1 cellular context compared by ENCODE assay signal in genomic region chr5:69492391-69493234, GRCh38.
A peak's percentile ranks its signal among the peaks of the same experiment; 100 is the strongest.
TF ChIP-seq lines count a peak whose summit lies in the region.

Gene OCLN, plus strand, starts transcription at chr5:69492790. Its CDS starts 11,455 bp downstream, at chr5:69504245.

TF ChIP-seq in HepG2, 621 proteins besides CTCF, POLR2A, EP300 and RAD21 (continued from another document and continues in another):
- TF ChIP-seq, protein P1, sequence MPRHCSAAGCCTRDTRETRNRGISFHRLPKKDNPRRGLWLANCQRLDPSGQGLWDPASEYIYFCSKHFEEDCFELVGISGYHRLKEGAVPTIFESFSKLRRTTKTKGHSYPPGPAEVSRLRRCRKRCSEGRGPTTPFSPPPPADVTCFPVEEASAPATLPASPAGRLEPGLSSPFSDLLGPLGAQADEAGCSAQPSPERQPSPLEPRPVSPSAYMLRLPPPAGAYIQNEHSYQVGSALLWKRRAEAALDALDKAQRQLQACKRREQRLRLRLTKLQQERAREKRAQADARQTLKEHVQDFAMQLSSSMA (CRISPR knock-in tag; IDR thresholded peaks at IDR 0.05), result no peak
- TF ChIP-seq DRAP1 (CRISPR knock-in tag; IDR thresholded peaks at IDR 0.05), result peak; percentile 83
- TF ChIP-seq, protein P2, sequence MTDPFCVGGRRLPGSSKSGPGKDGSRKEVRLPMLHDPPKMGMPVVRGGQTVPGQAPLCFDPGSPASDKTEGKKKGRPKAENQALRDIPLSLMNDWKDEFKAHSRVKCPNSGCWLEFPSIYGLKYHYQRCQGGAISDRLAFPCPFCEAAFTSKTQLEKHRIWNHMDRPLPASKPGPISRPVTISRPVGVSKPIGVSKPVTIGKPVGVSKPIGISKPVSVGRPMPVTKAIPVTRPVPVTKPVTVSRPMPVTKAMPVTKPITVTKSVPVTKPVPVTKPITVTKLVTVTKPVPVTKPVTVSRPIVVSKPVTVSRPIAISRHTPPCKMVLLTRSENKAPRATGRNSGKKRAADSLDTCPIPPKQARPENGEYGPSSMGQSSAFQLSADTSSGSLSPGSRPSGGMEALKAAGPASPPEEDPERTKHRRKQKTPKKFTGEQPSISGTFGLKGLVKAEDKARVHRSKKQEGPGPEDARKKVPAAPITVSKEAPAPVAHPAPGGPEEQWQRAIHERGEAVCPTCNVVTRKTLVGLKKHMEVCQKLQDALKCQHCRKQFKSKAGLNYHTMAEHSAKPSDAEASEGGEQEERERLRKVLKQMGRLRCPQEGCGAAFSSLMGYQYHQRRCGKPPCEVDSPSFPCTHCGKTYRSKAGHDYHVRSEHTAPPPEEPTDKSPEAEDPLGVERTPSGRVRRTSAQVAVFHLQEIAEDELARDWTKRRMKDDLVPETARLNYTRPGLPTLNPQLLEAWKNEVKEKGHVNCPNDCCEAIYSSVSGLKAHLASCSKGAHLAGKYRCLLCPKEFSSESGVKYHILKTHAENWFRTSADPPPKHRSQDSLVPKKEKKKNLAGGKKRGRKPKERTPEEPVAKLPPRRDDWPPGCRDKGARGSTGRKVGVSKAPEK (CRISPR knock-in tag; IDR thresholded peaks at IDR 0.05; ENCODE audit: borderline replicate concordance), result no peak
- TF ChIP-seq ZSCAN31 (CRISPR knock-in tag; IDR thresholded peaks at IDR 0.05; ENCODE audit: low read depth), result peak; percentile 55; the same call in 1 of the 2 replicates
- no peak for TF ChIP-seq CENPX (CRISPR knock-in tag; IDR thresholded peaks at IDR 0.05)
- no peak for TF ChIP-seq ADNP (CRISPR knock-in tag; IDR thresholded peaks at IDR 0.05)
- TF ChIP-seq ZNF143 (CRISPR knock-in tag; IDR thresholded peaks at IDR 0.05), result no peak
- TF ChIP-seq, protein P3, sequence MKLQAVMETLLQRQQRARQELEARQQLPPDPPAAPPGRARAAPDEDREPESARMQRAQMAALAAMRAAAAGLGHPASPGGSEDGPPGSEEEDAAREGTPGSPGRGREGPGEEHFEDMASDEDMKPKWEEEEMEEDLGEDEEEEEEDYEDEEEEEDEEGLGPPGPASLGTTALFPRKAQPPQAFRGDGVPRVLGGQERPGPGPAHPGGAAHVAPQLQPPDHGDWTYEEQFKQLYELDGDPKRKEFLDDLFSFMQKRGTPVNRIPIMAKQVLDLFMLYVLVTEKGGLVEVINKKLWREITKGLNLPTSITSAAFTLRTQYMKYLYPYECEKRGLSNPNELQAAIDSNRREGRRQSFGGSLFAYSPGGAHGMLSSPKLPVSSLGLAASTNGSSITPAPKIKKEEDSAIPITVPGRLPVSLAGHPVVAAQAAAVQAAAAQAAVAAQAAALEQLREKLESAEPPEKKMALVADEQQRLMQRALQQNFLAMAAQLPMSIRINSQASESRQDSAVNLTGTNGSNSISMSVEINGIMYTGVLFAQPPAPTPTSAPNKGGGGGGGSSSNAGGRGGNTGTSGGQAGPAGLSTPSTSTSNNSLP (IDR thresholded peaks at IDR 0.05; ENCODE audit: low read depth, low read length), result no peak
- no peak for TF ChIP-seq ZNF17 (CRISPR knock-in tag; IDR thresholded peaks at IDR 0.05)
- TF ChIP-seq ZNF253 (CRISPR knock-in tag; IDR thresholded peaks at IDR 0.05; ENCODE audit: borderline replicate concordance), result 0 out of 2 replicates have a peak, but pooled peaks have one; percentile 15
- TF ChIP-seq BCLAF1 (IDR thresholded peaks at IDR 0.05), result no peak
- peak; percentile 94 for TF ChIP-seq FOXC1 (CRISPR knock-in tag; IDR thresholded peaks at IDR 0.05; ENCODE audit: borderline replicate concordance)
- TF ChIP-seq CBX5 (CRISPR knock-in tag; IDR thresholded peaks at IDR 0.05; ENCODE audit: borderline replicate concordance), result peak; percentile 85
- TF ChIP-seq ZNF775 (CRISPR knock-in tag; IDR thresholded peaks at IDR 0.05; ENCODE audit: borderline replicate concordance), result no peak
- TF ChIP-seq, protein P4, sequence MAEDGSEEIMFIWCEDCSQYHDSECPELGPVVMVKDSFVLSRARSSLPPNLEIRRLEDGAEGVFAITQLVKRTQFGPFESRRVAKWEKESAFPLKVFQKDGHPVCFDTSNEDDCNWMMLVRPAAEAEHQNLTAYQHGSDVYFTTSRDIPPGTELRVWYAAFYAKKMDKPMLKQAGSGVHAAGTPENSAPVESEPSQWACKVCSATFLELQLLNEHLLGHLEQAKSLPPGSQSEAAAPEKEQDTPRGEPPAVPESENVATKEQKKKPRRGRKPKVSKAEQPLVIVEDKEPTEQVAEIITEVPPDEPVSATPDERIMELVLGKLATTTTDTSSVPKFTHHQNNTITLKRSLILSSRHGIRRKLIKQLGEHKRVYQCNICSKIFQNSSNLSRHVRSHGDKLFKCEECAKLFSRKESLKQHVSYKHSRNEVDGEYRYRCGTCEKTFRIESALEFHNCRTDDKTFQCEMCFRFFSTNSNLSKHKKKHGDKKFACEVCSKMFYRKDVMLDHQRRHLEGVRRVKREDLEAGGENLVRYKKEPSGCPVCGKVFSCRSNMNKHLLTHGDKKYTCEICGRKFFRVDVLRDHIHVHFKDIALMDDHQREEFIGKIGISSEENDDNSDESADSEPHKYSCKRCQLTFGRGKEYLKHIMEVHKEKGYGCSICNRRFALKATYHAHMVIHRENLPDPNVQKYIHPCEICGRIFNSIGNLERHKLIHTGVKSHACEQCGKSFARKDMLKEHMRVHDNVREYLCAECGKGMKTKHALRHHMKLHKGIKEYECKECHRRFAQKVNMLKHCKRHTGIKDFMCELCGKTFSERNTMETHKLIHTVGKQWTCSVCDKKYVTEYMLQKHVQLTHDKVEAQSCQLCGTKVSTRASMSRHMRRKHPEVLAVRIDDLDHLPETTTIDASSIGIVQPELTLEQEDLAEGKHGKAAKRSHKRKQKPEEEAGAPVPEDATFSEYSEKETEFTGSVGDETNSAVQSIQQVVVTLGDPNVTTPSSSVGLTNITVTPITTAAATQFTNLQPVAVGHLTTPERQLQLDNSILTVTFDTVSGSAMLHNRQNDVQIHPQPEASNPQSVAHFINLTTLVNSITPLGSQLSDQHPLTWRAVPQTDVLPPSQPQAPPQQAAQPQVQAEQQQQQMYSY (CRISPR knock-in tag; IDR thresholded peaks at IDR 0.05), result no peak
- TF ChIP-seq TFAP4 (IDR thresholded peaks at IDR 0.05; ENCODE audit: borderline replicate concordance, low read depth), result peak; percentile 49; the same call in 1 of the 2 replicates
- no peak for TF ChIP-seq ZBTB3 (CRISPR knock-in tag; IDR thresholded peaks at IDR 0.05; ENCODE audit: borderline replicate concordance, low read depth)
- peak; percentile 84 for TF ChIP-seq IKZF4 (CRISPR knock-in tag; IDR thresholded peaks at IDR 0.05; ENCODE audit: borderline replicate concordance, low read depth, not compliant biosample characterization)
- TF ChIP-seq ZSCAN22 (CRISPR knock-in tag; IDR thresholded peaks at IDR 0.05), result peak; percentile 81
- TF ChIP-seq MAFF (IDR thresholded peaks at IDR 0.05; ENCODE audit: low read depth, low read length), result no peak
- TF ChIP-seq, protein P5, sequence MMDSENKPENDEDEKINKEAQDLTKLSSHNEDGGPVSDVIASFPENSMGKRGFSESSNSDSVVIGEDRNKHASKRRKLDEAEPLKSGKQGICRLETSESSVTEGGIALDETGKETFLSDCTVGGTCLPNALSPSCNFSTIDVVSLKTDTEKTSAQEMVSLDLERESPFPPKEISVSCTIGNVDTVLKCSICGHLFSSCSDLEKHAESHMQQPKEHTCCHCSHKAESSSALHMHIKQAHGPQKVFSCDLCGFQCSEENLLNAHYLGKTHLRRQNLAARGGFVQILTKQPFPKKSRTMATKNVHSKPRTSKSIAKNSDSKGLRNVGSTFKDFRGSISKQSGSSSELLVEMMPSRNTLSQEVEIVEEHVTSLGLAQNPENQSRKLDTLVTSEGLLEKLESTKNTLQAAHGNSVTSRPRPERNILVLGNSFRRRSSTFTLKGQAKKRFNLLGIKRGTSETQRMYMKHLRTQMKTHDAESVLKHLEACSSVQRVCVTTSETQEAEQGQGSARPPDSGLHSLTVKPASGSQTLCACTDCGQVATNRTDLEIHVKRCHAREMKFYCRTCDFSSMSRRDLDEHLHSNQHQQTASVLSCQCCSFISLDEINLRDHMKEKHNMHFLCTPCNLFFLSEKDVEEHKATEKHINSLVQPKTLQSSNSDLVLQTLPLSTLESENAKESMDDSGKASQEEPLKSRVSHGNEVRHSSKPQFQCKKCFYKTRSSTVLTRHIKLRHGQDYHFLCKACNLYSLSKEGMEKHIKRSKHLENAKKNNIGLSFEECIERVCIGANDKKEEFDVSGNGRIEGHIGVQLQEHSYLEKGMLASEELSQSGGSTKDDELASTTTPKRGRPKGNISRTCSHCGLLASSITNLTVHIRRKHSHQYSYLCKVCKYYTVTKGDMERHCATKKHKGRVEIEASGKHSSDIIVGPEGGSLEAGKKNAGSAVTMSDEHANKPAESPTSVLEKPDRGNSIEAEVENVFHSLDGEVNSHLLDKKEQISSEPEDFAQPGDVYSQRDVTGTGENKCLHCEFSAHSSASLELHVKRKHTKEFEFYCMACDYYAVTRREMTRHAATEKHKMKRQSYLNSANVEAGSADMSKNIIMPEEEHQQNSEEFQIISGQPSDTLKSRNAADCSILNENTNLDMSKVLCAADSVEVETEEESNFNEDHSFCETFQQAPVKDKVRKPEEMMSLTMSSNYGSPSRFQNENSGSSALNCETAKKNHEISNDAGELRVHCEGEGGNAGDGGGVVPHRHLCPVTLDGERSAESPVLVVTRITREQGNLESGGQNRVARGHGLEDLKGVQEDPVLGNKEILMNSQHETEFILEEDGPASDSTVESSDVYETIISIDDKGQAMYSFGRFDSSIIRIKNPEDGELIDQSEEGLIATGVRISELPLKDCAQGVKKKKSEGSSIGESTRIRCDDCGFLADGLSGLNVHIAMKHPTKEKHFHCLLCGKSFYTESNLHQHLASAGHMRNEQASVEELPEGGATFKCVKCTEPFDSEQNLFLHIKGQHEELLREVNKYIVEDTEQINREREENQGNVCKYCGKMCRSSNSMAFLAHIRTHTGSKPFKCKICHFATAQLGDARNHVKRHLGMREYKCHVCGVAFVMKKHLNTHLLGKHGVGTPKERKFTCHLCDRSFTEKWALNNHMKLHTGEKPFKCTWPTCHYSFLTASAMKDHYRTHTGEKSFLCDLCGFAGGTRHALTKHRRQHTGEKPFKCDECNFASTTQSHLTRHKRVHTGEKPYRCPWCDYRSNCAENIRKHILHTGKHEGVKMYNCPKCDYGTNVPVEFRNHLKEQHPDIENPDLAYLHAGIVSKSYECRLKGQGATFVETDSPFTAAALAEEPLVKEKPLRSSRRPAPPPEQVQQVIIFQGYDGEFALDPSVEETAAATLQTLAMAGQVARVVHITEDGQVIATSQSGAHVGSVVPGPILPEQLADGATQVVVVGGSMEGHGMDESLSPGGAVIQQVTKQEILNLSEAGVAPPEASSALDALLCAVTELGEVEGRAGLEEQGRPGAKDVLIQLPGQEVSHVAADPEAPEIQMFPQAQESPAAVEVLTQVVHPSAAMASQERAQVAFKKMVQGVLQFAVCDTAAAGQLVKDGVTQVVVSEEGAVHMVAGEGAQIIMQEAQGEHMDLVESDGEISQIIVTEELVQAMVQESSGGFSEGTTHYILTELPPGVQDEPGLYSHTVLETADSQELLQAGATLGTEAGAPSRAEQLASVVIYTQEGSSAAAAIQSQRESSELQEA (CRISPR knock-in tag; IDR thresholded peaks at IDR 0.05; ENCODE audit: not compliant biosample characterization), result peak; percentile 94
- TF ChIP-seq YEATS2 (CRISPR knock-in tag; IDR thresholded peaks at IDR 0.05; ENCODE audit: borderline replicate concordance), result peak; percentile 27; the same call in 1 of the 2 replicates
- TF ChIP-seq, protein P6, sequence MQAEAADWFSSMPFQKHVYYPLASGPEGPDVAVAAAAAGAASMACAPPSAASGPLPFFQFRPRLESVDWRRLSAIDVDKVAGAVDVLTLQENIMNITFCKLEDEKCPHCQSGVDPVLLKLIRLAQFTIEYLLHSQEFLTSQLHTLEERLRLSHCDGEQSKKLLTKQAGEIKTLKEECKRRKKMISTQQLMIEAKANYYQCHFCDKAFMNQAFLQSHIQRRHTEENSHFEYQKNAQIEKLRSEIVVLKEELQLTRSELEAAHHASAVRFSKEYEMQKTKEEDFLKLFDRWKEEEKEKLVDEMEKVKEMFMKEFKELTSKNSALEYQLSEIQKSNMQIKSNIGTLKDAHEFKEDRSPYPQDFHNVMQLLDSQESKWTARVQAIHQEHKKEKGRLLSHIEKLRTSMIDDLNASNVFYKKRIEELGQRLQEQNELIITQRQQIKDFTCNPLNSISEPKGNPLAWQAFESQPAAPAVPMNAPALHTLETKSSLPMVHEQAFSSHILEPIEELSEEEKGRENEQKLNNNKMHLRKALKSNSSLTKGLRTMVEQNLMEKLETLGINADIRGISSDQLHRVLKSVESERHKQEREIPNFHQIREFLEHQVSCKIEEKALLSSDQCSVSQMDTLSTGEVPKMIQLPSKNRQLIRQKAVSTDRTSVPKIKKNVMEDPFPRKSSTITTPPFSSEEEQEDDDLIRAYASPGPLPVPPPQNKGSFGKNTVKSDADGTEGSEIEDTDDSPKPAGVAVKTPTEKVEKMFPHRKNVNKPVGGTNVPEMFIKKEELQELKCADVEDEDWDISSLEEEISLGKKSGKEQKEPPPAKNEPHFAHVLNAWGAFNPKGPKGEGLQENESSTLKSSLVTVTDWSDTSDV (CRISPR knock-in tag; IDR thresholded peaks at IDR 0.05), result no peak; the same call in 1 of the 2 replicates
- TF ChIP-seq TAF15 (IDR thresholded peaks at IDR 0.05; ENCODE audit: low read depth, low read length, poor library complexity, severe bottlenecking), result peak; percentile 49
- TF ChIP-seq ZNF414 (CRISPR knock-in tag; IDR thresholded peaks at IDR 0.05), result 0 out of 2 replicates have a peak, but pooled peaks have one; percentile 53
